In the genomic region with DNA sequence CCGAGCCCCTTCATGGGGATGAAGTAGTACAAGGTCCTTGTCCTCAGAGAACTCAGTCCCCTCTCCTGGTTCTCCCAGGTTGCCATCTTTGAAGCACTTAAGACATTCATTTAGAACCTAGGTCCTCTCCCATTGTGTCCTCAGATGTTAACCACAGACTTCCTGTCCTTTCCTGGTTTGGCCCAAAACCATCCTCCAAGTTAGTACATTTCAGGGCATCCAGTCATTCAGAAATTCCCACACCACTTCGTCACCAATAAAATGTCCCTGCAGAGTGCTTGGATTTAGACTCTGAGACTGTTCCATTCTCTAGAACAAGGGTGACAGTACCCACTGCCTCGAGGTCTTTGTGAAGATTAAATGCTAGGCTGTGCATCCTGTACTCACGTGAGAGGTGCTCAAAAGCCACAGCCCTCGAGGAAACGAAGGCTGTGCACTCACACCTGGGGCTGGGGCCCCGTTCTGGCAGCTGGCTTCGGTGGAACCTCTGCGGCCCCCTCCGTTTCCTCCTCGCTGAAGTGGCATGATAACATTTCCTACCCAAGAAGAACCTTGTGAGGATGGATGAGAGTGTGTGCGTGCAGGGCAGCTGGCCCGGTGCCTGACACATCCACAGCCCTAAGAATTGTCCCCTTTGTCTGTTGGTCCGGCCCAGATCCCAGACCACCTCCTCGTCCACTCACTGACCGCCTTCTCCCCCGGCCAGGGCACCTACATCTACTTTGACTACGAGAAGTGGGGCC, we compare ENCODE assay signal across 13 cellular contexts. TPM values are rescaled to one million over a fixed set of nuclear protein-coding genes. Genes with fewer than 3 reads are reported as not detected.
DNase-seq lines count a peak whose midpoint lies in the region; ATAC-seq and TF ChIP-seq lines count a peak whose summit lies in the region.
"Had no signal": no experiment of that assay in that cellular context is flagged by ENCODE, and none has a peak within 500 bp of the region (broad histone marks: within the 10 kb centered on the region; RNA-seq: fewer than 3 reads in every experiment).

No MANE protein-coding gene starts in this region.

- no peak overlapping the region for H3K4me3 Mint-ChIP-seq in activated CD8-positive, alpha-beta memory T cell treated with anti-CD3 and anti-CD28 coated beads, Interleukin-2, amount 10 ng/mL, durations not matched to agents 7 days and 5 days
- peak overlapping the region; percentile 65 for H3K4me3 Mint-ChIP-seq in neural crest cell
- H3K4me3 Mint-ChIP-seq: memory B cell had no signal

- CTCF ChIA-PET in activated CD8-positive, alpha-beta memory T cell treated with anti-CD3 and anti-CD28 coated beads, Interleukin-2, amount 10 ng/mL, durations not matched to agents 7 days and 5 days (lab: Charles Lee) = no interaction called here
- CTCF ChIA-PET in OCI-LY7 (lab: Charles Lee; ENCODE audit: unreplicated experiment) = no interaction called here

- intact Hi-C loops in OCI-LY7 (cut with micrococcal nuclease; ENCODE audit: unreplicated experiment) = no loop called here

- H3K4me1 ChIP-seq in OCI-LY7 (ENCODE audit: insufficient read depth, low read length, poor library complexity, severe bottlenecking) = peaks cover 17% of the 10 kb centered on the region

- TF ChIP-seq CTCF in OCI-LY7 (conservative IDR thresholded peaks at IDR 0.05; ENCODE audit: low read length) (no peak), neural crest cell (conservative IDR thresholded peaks at IDR 0.05) (no peak), GM13977 (IDR thresholded peaks at IDR 0.05; ENCODE audit: extremely low read depth, insufficient read depth, missing control alignments) (no peak)

- in situ Hi-C loops in GM13977 (cut with MboI; ENCODE audit: low pct_unique_long_range_greater_than_20kb, low sequenced_read_pairs, unreplicated experiment) = no loop called here

- no peaks in the 10 kb centered on the region for H3K9me3 Mint-ChIP-seq in activated CD8-positive, alpha-beta memory T cell treated with anti-CD3 and anti-CD28 coated beads, Interleukin-2, amount 10 ng/mL, durations not matched to agents 7 days and 5 days (ENCODE audit: low read depth)
- H3K9me3 Mint-ChIP-seq in neural crest cell = no peaks in the 10 kb centered on the region
- H3K9me3 Mint-ChIP-seq: memory B cell had no signal

- H3K27ac Mint-ChIP-seq in activated CD8-positive, alpha-beta memory T cell treated with anti-CD3 and anti-CD28 coated beads, Interleukin-2, amount 10 ng/mL, durations not matched to agents 7 days and 5 days = peak overlapping the region; percentile 74
- H3K27ac Mint-ChIP-seq in neural crest cell (ENCODE audit: unreplicated experiment) = no peak overlapping the region
- H3K27ac Mint-ChIP-seq: memory B cell had no signal

- H3K4me1 Mint-ChIP-seq in activated CD8-positive, alpha-beta memory T cell treated with anti-CD3 and anti-CD28 coated beads, Interleukin-2, amount 10 ng/mL, durations not matched to agents 7 days and 5 days = peaks cover 34% of the 10 kb centered on the region
- peaks cover 21% of the 10 kb centered on the region for H3K4me1 Mint-ChIP-seq in neural crest cell

- no peak for ATAC-seq in activated CD8-positive, alpha-beta memory T cell treated with anti-CD3 and anti-CD28 coated beads, Interleukin-2, amount 10 ng/mL, durations not matched to agents 7 days and 5 days
- no peak for ATAC-seq in GM18502 (IDR thresholded peaks at IDR 0.05; ENCODE audit: poor library complexity, unreplicated experiment)
- ATAC-seq: SK-N-SH treated with all-trans-retinoic acid at 6 μM for 48 hours had no signal

- H3K36me3 ChIP-seq in OCI-LY7 (ENCODE audit: insufficient read depth, low read length) = peaks cover 80% of the 10 kb centered on the region

- no peak overlapping the region for H3K4me2 ChIP-seq in OCI-LY7 (ENCODE audit: low read length)

- POLR2A ChIA-PET in OCI-LY7 (lab: Charles Lee) = no interaction called here

- peaks cover 6% of the 10 kb centered on the region; the same call in 1 of the 2 replicates for H3K79me2 ChIP-seq in OCI-LY7 (ENCODE audit: insufficient read depth, low read depth, low read length)

- TSS peak; percentile 45 for BruUV-seq in OCI-LY7 (replicated peaks; lab: Mats Ljungman, UMichigan)

- peaks cover 37% of the 10 kb centered on the region for H3K36me3 Mint-ChIP-seq in activated CD8-positive, alpha-beta memory T cell treated with anti-CD3 and anti-CD28 coated beads, Interleukin-2, amount 10 ng/mL, durations not matched to agents 7 days and 5 days
- H3K36me3 Mint-ChIP-seq in neural crest cell (ENCODE audit: low read depth) = peaks cover 13% of the 10 kb centered on the region

- no peaks in the 10 kb centered on the region for H3K9me2 ChIP-seq in OCI-LY7 (ENCODE audit: insufficient read depth, low read length)

- H3K9me3 ChIP-seq in OCI-LY7 (ENCODE audit: low read length) = no peaks in the 10 kb centered on the region

- H2AFZ ChIP-seq in OCI-LY7 (ENCODE audit: low read length) = no peak overlapping the region

- H3K27ac ChIP-seq in OCI-LY7 (ENCODE audit: low read depth, low read length, poor library complexity, severe bottlenecking) = no peak overlapping the region

- H3K27me3 Mint-ChIP-seq in activated CD8-positive, alpha-beta memory T cell treated with anti-CD3 and anti-CD28 coated beads, Interleukin-2, amount 10 ng/mL, durations not matched to agents 7 days and 5 days = no peaks in the 10 kb centered on the region
- H3K27me3 Mint-ChIP-seq in neural crest cell (ENCODE audit: low read depth) = peaks cover 7% of the 10 kb centered on the region
- H3K27me3 Mint-ChIP-seq: memory B cell had no signal

- no peak overlapping the region for H3K4me3 ChIP-seq in OCI-LY7 (ENCODE audit: low read depth, low read length, poor library complexity, severe bottlenecking)

- peak; percentile 68 for DNase-seq in activated CD8-positive, alpha-beta memory T cell treated with anti-CD3 and anti-CD28 coated beads, Interleukin-2, amount 10 ng/mL, durations not matched to agents 7 days and 5 days
- DNase-seq in activated CD8-positive, alpha-beta memory T cell treated with anti-CD3 and anti-CD28 coated beads for 24 hours = no peak
- DNase-seq in OCI-LY7 (ENCODE audit: low spot score) (no peak), astrocyte of the hippocampus (ENCODE audit: low read depth, low spot score) (peak; percentile 29), neural crest cell (ENCODE audit: low read depth, low spot score) (no peak), NCI-H2081 treated with DMSO at 0.1 percent for 48 hours (lab: John Stamatoyannopoulos, UW) (no peak), GM13977 (ENCODE audit: low spot score) (no peak)
- DNase-seq: activated CD8-positive, alpha-beta memory T cell treated with anti-CD3 and anti-CD28 coated beads, Interleukin-2, amount 50 U/mL, for 4 hours; NCI-H1105; NCI-H69 had no signal

- H4K20me1 ChIP-seq in OCI-LY7 (ENCODE audit: insufficient read depth, low read length) = no peaks in the 10 kb centered on the region

RNA-seq across cellular contexts. Expression of a gene that starts 4.7 kb away (rescaled TPM):
- 1 to 10 TPM; 8.0 to 8.6 TPM for total RNA-seq in activated CD8-positive, alpha-beta memory T cell treated with anti-CD3 and anti-CD28 coated beads, Interleukin-2, amount 10 ng/mL, durations not matched to agents 7 days and 5 days
- 8.0 TPM in 2 replicates for total RNA-seq in OCI-LY7 (2014; rRNA removed; shearing (Covaris generic))
- total RNA-seq in OCI-LY7 (2022) (4.7 and 5.1 TPM in 2 replicates), neural crest cell (5.1 and 5.9 TPM in 2 replicates)

RNA-seq across cellular contexts. Expression of a gene that starts 17.2 kb away (rescaled TPM):
- 10 to 100 TPM; 67.5 to 83.1 TPM for total RNA-seq in activated CD8-positive, alpha-beta memory T cell treated with anti-CD3 and anti-CD28 coated beads, Interleukin-2, amount 10 ng/mL, durations not matched to agents 7 days and 5 days
- total RNA-seq in OCI-LY7 (2014; rRNA removed; shearing (Covaris generic)) = 15.2 and 18.4 TPM in 2 replicates
- total RNA-seq in OCI-LY7 (2022) (54.8 and 65.1 TPM in 2 replicates), neural crest cell (87.6 and 95.5 TPM in 2 replicates)

RNA-seq across cellular contexts. Expression of a gene that starts 18.2 kb away (rescaled TPM):
- total RNA-seq in activated CD8-positive, alpha-beta memory T cell treated with anti-CD3 and anti-CD28 coated beads, Interleukin-2, amount 10 ng/mL, durations not matched to agents 7 days and 5 days = 1 to 10 TPM in 1 of 2 experiments, under 1 TPM in 1; 0.89 to 1.3 TPM
- total RNA-seq in OCI-LY7 (2014; rRNA removed; shearing (Covaris generic)) = not detected in 2 replicates
- total RNA-seq in OCI-LY7 (2022) (not detected in 2 replicates), neural crest cell (0.28 TPM in 1 of 2 replicates, not detected in the other)

RNA-seq across cellular contexts. Expression of a gene that starts 34.6 kb away (rescaled TPM):
- 10 to 100 TPM; 54.7 to 76.3 TPM for total RNA-seq in activated CD8-positive, alpha-beta memory T cell treated with anti-CD3 and anti-CD28 coated beads, Interleukin-2, amount 10 ng/mL, durations not matched to agents 7 days and 5 days
- total RNA-seq in OCI-LY7 (2014; rRNA removed; shearing (Covaris generic)) = 15.6 and 18.1 TPM in 2 replicates
- 25.0 and 30.2 TPM in 2 replicates for total RNA-seq in OCI-LY7 (2022)
- 74.2 and 76.5 TPM in 2 replicates for total RNA-seq in neural crest cell

RNA-seq across cellular contexts. Expression of a gene that starts 36.3 kb away (rescaled TPM):
- 10 to 100 TPM; 11.4 to 13.5 TPM for total RNA-seq in activated CD8-positive, alpha-beta memory T cell treated with anti-CD3 and anti-CD28 coated beads, Interleukin-2, amount 10 ng/mL, durations not matched to agents 7 days and 5 days
- 19.3 and 23.6 TPM in 2 replicates for total RNA-seq in OCI-LY7 (2014; rRNA removed; shearing (Covaris generic))
- total RNA-seq in OCI-LY7 (2022) = 15.3 and 16.7 TPM in 2 replicates
- total RNA-seq in neural crest cell = 66.2 and 67.9 TPM in 2 replicates

Comparison
In these comparisons a context has a peak if more than half of its experiments do, and no peak if none do; other contexts are left out.
1. DNase-seq: peak in activated CD8-positive, alpha-beta memory T cell treated with anti-CD3 and anti-CD28 coated beads, Interleukin-2, amount 10 ng/mL, durations not matched to agents 7 days and 5 days (single experiment) and astrocyte of the hippocampus (single experiment); none in activated CD8-positive, alpha-beta memory T cell treated with anti-CD3 and anti-CD28 coated beads for 24 hours (single experiment), OCI-LY7 (single experiment), neural crest cell (single experiment), NCI-H2081 treated with DMSO at 0.1 percent for 48 hours (single experiment) and GM13977 (single experiment).